In genomic region chr10:46052791-46053375, GRCh38 we compare ENCODE assay signal across 1 cellular context.
TF ChIP-seq lines count a peak whose summit lies in the region.

No MANE protein-coding gene starts in this region.

TF ChIP-seq in HepG2, 621 proteins besides CTCF, POLR2A, EP300 and RAD21 (continued from another document):
- TF ChIP-seq IRF9 (CRISPR knock-in tag; IDR thresholded peaks at IDR 0.05; ENCODE audit: borderline replicate concordance): 0 out of 2 replicates have a peak, but pooled peaks have one; percentile 5
- peak; percentile 11 for TF ChIP-seq ZBTB34 (CRISPR knock-in tag; IDR thresholded peaks at IDR 0.05)
- 0 out of 2 replicates have a peak, but pooled peaks have one; percentile 23 for TF ChIP-seq CENPBD1 (CRISPR knock-in tag; IDR thresholded peaks at IDR 0.05; ENCODE audit: borderline replicate concordance, low read depth)
- TF ChIP-seq ZFP36L2 (CRISPR knock-in tag; IDR thresholded peaks at IDR 0.05): no peak
- 0 out of 2 replicates have a peak, but pooled peaks have one; percentile 11 for TF ChIP-seq TAF1 (CRISPR knock-in tag; IDR thresholded peaks at IDR 0.05)
- peak; percentile 44; the same call in 1 of the 2 replicates for TF ChIP-seq ZFP91 (CRISPR knock-in tag; IDR thresholded peaks at IDR 0.05; ENCODE audit: borderline replicate concordance)
- 0 out of 2 replicates have a peak, but pooled peaks have one; percentile 38 for TF ChIP-seq ARNT2 (CRISPR knock-in tag; IDR thresholded peaks at IDR 0.05; ENCODE audit: low read depth)
- TF ChIP-seq ZHX2 (IDR thresholded peaks at IDR 0.05; ENCODE audit: low read depth): no peak
- no peak for TF ChIP-seq ZHX2 (CRISPR knock-in tag; IDR thresholded peaks at IDR 0.05; ENCODE audit: borderline replicate concordance)
- peak; percentile 2; the same call in 1 of the 2 replicates for TF ChIP-seq ARID2 (CRISPR knock-in tag; IDR thresholded peaks at IDR 0.05; ENCODE audit: borderline replicate concordance)
- TF ChIP-seq RFXAP (CRISPR knock-in tag; IDR thresholded peaks at IDR 0.05; ENCODE audit: borderline replicate concordance): peak; percentile 15; the same call in 1 of the 2 replicates
- TF ChIP-seq ZNF709 (CRISPR knock-in tag; IDR thresholded peaks at IDR 0.05): peak; percentile 9; the same call in 1 of the 2 replicates
